Comparison of ENCODE assay signal across 8 cellular contexts in the genomic region with DNA sequence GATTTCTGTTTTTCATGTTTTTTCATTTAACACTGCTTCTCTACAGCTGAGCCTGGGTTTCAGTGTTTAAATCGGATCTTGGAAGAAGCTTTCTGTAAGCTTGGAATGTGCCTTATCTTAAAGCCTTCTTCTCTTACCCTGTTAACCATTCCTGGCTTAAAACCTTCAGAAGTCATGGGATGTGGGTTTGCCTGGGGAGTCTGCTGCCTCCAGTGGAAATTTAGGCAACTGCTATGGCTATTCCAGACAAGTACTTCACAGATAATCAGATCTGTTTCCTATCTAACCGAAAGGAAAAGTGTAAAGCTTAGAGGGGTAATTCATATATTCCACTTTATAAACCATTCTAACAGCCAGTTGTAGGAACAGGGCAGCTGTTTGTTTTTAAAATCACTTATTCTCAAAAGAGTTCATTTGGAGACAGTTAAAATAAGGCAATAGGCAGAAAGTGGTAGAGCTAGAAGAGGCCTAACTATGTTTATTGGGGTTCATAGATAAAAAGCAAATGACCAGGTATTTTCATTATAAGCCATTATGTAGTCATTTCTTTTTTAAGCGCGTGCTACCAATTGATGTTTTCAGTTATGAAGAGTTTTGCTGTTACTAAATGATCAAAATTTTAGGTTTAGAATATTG.
A peak's percentile ranks its signal among the peaks of the same experiment; 100 is the strongest.
DNase-seq lines count a peak whose midpoint lies in the region; ATAC-seq and TF ChIP-seq lines count a peak whose summit lies in the region.

No MANE protein-coding gene starts in this region.

- no peak overlapping the region for H3K4me3 Mint-ChIP-seq in osteocyte (ENCODE audit: unreplicated experiment)
- no peak overlapping the region for H3K4me3 Mint-ChIP-seq in stimulated activated memory B cell treated with anti-CD40 and anti-IgM and Interleukin-4, amounts not matched to agents 10 μg/mL and 1 μg/mL and 100 μg/mL, for 72 hours

- TF ChIP-seq CTCF in osteocyte (IDR thresholded peaks at IDR 0.05) = peak; percentile 79

- H3K36me3 Mint-ChIP-seq in osteocyte (ENCODE audit: unreplicated experiment) = no peaks in the 10 kb centered on the region
- no peaks in the 10 kb centered on the region for H3K36me3 Mint-ChIP-seq in stimulated activated memory B cell treated with anti-CD40 and anti-IgM and Interleukin-4, amounts not matched to agents 10 μg/mL and 1 μg/mL and 100 μg/mL, for 72 hours

- H3K27ac Mint-ChIP-seq in osteocyte (ENCODE audit: unreplicated experiment) = no peak overlapping the region
- H3K27ac Mint-ChIP-seq in stimulated activated memory B cell treated with anti-CD40 and anti-IgM and Interleukin-4, amounts not matched to agents 10 μg/mL and 1 μg/mL and 100 μg/mL, for 72 hours = no peak overlapping the region

- DNase-seq in COLO668 (lab: John Stamatoyannopoulos, UW; ENCODE audit: unreplicated experiment) (peak; percentile 25), HPDE6-E6E7 (ENCODE audit: extremely low spot score) (peak; percentile 41), SHP77 treated with DMSO at 0.1 percent for 48 hours (lab: John Stamatoyannopoulos, UW) (peak; percentile 15), fibroblast of peridontal ligament (ENCODE audit: extremely low read depth) (peak; percentile 76), osteocyte (ENCODE audit: extremely low spot score, unreplicated experiment) (no peak)

- H3K4me1 Mint-ChIP-seq in osteocyte (ENCODE audit: unreplicated experiment) = peaks cover 30% of the 10 kb centered on the region
- peaks cover 11% of the 10 kb centered on the region for H3K4me1 Mint-ChIP-seq in stimulated activated memory B cell treated with anti-CD40 and anti-IgM and Interleukin-4, amounts not matched to agents 10 μg/mL and 1 μg/mL and 100 μg/mL, for 72 hours

- H3K9me3 Mint-ChIP-seq in osteocyte (ENCODE audit: unreplicated experiment) = no peaks in the 10 kb centered on the region
- no peaks in the 10 kb centered on the region for H3K9me3 Mint-ChIP-seq in stimulated activated memory B cell treated with anti-CD40 and anti-IgM and Interleukin-4, amounts not matched to agents 10 μg/mL and 1 μg/mL and 100 μg/mL, for 72 hours

- no peaks in the 10 kb centered on the region for H3K27me3 Mint-ChIP-seq in osteocyte (ENCODE audit: unreplicated experiment)
- no peaks in the 10 kb centered on the region for H3K27me3 Mint-ChIP-seq in stimulated activated memory B cell treated with anti-CD40 and anti-IgM and Interleukin-4, amounts not matched to agents 10 μg/mL and 1 μg/mL and 100 μg/mL, for 72 hours

- no peak for ATAC-seq in stimulated activated memory B cell treated with anti-CD40 and anti-IgM and Interleukin-4, amounts not matched to agents 10 μg/mL and 1 μg/mL and 100 μg/mL, for 72 hours
- ATAC-seq in GM19463 (IDR thresholded peaks at IDR 0.05; ENCODE audit: unreplicated experiment) = no peak
- ATAC-seq in HG02763 (IDR thresholded peaks at IDR 0.05; ENCODE audit: unreplicated experiment) = no peak
